Comparison of ENCODE assay signal across 28 cellular contexts in the genomic region with DNA sequence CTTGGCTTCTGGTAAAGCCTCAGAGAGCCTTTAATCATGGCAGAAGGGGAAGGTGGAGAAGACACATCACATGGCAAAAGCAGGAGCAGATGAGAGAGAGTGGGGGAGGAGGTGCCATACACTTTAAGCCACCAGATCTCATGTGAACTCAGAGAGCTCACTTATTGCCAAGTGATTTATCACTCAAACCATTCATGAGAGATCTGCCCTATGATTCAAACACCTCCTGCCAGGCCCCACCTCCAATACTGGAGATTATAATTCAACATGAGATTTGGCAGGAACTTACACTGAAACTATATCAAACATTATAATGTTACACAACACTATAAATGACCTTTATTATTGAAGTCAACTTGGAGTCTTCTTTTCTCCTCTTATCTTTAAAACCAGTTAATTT. TPM values are rescaled to one million over a fixed set of nuclear protein-coding genes. Genes with fewer than 3 reads are reported as not detected.
"Had no signal": no experiment of that assay in that cellular context is flagged by ENCODE, and none has a peak within 500 bp of the region (broad histone marks: within the 10 kb centered on the region; RNA-seq: fewer than 3 reads in every experiment).

No MANE protein-coding gene starts in this region.

- H3K4me3 ChIP-seq: neural progenitor cell, ovary, psoas muscle, skin epidermis, smooth muscle cell, spleen, stomach, thoracic aorta, thyroid gland, tibial nerve, upper lobe of left lung, vagina had no signal

- H3K36me3 ChIP-seq: neural progenitor cell, ovary, spleen, stomach, thoracic aorta, thyroid gland, tibial nerve, upper lobe of left lung, vagina had no signal

- H3K4me2 ChIP-seq: neural progenitor cell, smooth muscle cell had no signal

- DNase-seq: natural killer cell; occipital lobe; ovary; posterior cingulate gyrus; psoas muscle; spleen; stimulated activated CD4-positive, alpha-beta T cell treated with anti-CD3 and anti-CD28 coated beads, Interleukin-15, amount 100 ng/mL, for 24 hours; stimulated activated CD4-positive, alpha-beta T cell treated with anti-CD3 and anti-CD28 coated beads, Interleukin-2, amount 100 ng/mL, for 24 hours; stimulated activated CD4-positive, alpha-beta T cell treated with anti-CD3 and anti-CD28 coated beads, Interleukin-2, amount 100 ng/mL, for 48 hours; stimulated activated CD4-positive, alpha-beta T cell treated with anti-CD3 and anti-CD28 coated beads, Interleukin-4, amount 100 ng/mL, for 24 hours; stimulated activated naive B cell treated with anti-CD40 and anti-IgM and Interleukin-4, amounts not matched to agents 10 μg/mL and 1 μg/mL and 100 μg/mL, for 72 hours; stimulated activated naive CD4-positive, alpha-beta T cell treated with Interleukin-2 at 50 U/mL for 16 hours; stomach; thyroid gland had no signal

- H3K4me1 ChIP-seq: neural progenitor cell, parathyroid adenoma, psoas muscle, spleen, thyroid gland, tibial nerve, upper lobe of left lung, vagina had no signal

- H2AFZ ChIP-seq: neural progenitor cell, parathyroid adenoma had no signal

- H3K9me3 ChIP-seq: ovary, psoas muscle, spleen, stomach, thoracic aorta, thyroid gland, tibial nerve, upper lobe of left lung, vagina had no signal

- H3K27me3 ChIP-seq: neural progenitor cell, ovary, spleen, stomach, thyroid gland, tibial nerve, upper lobe of left lung, vagina had no signal

- ATAC-seq: natural killer cell; psoas muscle; right cardiac atrium; sciatic nerve; stimulated activated effector memory CD8-positive, alpha-beta T cell treated with anti-CD3 and anti-CD28 coated beads, Interleukin-12 subunit alpha, Interleukin-12 subunit beta, amount 100 ng/mL, for 72 hours; stimulated activated naive B cell treated with anti-CD40 and anti-IgM and Interleukin-4, amounts not matched to agents 10 μg/mL and 1 μg/mL and 100 μg/mL, for 72 hours had no signal

- H3K9ac ChIP-seq: neural progenitor cell, parathyroid adenoma had no signal

- H3K27ac ChIP-seq: neural progenitor cell, ovary, parathyroid adenoma, psoas muscle, skin epidermis, spleen, thoracic aorta, thyroid gland, tibial nerve, upper lobe of left lung, vagina had no signal

- FAIRE-seq: urothelium cell line had no signal

- H3K79me2 ChIP-seq: parathyroid adenoma had no signal

RNA-seq across cellular contexts. Expression of a gene that starts 47.9 kb away (rescaled TPM):
- total RNA-seq: temporal lobe, thoracic aorta, ureter, vagina had no signal
